9 cellular contexts compared by ENCODE assay signal in genomic region chr6:12014027-12014872, GRCh38. TPM values are rescaled to one million over a fixed set of nuclear protein-coding genes. Genes with fewer than 3 reads are reported as not detected.
A peak's percentile ranks its signal among the peaks of the same experiment; 100 is the strongest.
DNase-seq lines count a peak whose midpoint lies in the region; ATAC-seq, FAIRE-seq and TF ChIP-seq lines count a peak whose summit lies in the region.
"Had no signal": no experiment of that assay in that cellular context is flagged by ENCODE, and none has a peak within 500 bp of the region (broad histone marks: within the 10 kb centered on the region; RNA-seq: fewer than 3 reads in every experiment).

No MANE protein-coding gene starts in this region.

- no peak for FAIRE-seq in H1 (lab: Jason Lieb, UNC)
- FAIRE-seq in small intestine (lab: Jason Lieb, UNC) = no peak

- H3K9ac ChIP-seq in OCI-LY3 (ENCODE audit: low read length) (no peak overlapping the region), H1 (replicated peaks in 1 of 4; ENCODE audit: extremely low read depth in 1 of 4, low read depth in 3 of 4, low read length in 3 of 4) (no peak overlapping the region)

- H3K79me2 ChIP-seq in OCI-LY3 (ENCODE audit: low read length) = peaks cover 42% of the 10 kb centered on the region
- H3K79me2 ChIP-seq in H1 (ENCODE audit: control insufficient read depth in 1 of 2, insufficient read depth in 2 of 2, low read length in 2 of 2) = peaks cover 19 to 59% of the 10 kb centered on the region in 2 experiments

- no peak overlapping the region for H2AK5ac ChIP-seq in H1 (ENCODE audit: low read depth, low read length)

- H4K20me1 ChIP-seq in OCI-LY3 (ENCODE audit: insufficient read depth, low read length) = peaks cover 9% of the 10 kb centered on the region; the same call in 1 of the 2 replicates
- H4K20me1 ChIP-seq in H1 (replicated peaks in 1 of 2; ENCODE audit: control insufficient read depth in 1 of 2, insufficient read depth in 2 of 2, low read length in 2 of 2) = no peaks in the 10 kb centered on the region

- H2BK12ac ChIP-seq in H1 (ENCODE audit: low read depth, low read length) = no peak overlapping the region

- no peak for TF ChIP-seq EP300 in H1 (IDR thresholded peaks at IDR 0.05; ENCODE audit: borderline replicate concordance in 1 of 2, low read depth in 2 of 2, low read length in 2 of 2)

- H3K23ac ChIP-seq in H1 (ENCODE audit: insufficient read length) = no peak overlapping the region

- no peaks in the 10 kb centered on the region for H3K9me3 ChIP-seq in OCI-LY3 (ENCODE audit: insufficient read depth, low read length)
- H3K9me3 ChIP-seq in H1 (ENCODE audit: insufficient read depth in 2 of 2, low read depth in 1 of 2, low read length in 1 of 2) = peaks cover 0 to 6% of the 10 kb centered on the region in 2 experiments; a peak in 3 of 4 replicates
- peaks cover 3% of the 10 kb centered on the region for H3K9me3 ChIP-seq in neuron (ENCODE audit: low read length)
- no peaks in the 10 kb centered on the region for H3K9me3 ChIP-seq in small intestine (ENCODE audit: control insufficient read depth, low read depth)

- CTCF ChIA-PET in H1 (lab: Charles Lee; ENCODE audit: partially characterized antibody) = interaction anchor here (1.0 to 1.7 kb wide), 5 partner anchors 10 to 380 kb away, joined by 3 to 4 read pairs (median 3); no protein-coding TSS in a partner anchor

- H3K4me2 ChIP-seq in OCI-LY3 (ENCODE audit: low read length) = peak overlapping the region; percentile 98; the same call in 1 of the 2 replicates
- H3K4me2 ChIP-seq in H1 (ENCODE audit: insufficient read depth in 1 of 2, low read depth in 2 of 2, low read length in 2 of 2) = peak overlapping the region; percentile 88 to 95; a peak in 3 of 4 replicates

- H2BK15ac ChIP-seq in H1 (ENCODE audit: low read length) = no peak overlapping the region

- no peak overlapping the region for H4K5ac ChIP-seq in H1 (ENCODE audit: insufficient read length, low read depth, low read length)

- peaks cover 6% of the 10 kb centered on the region for H3K23me2 ChIP-seq in H1 (ENCODE audit: low read depth, low read length)

- TF ChIP-seq RAD21 in H1 (IDR thresholded peaks at IDR 0.05 in 1 of 2, conservative IDR thresholded peaks at IDR 0.05 in 1 of 2; ENCODE audit: low read depth in 2 of 2, low read length in 2 of 2) = no peak

- H3K4me1 ChIP-seq in OCI-LY3 (ENCODE audit: low read length) (peaks cover 19% of the 10 kb centered on the region), H1 (replicated peaks in 1 of 4; ENCODE audit: control insufficient read depth in 3 of 4, insufficient read depth in 4 of 4, low read length in 3 of 4) (peaks cover 2 to 11% (median 5%) of the 10 kb centered on the region in 4 experiments; a peak in 3 of 7 replicates), neuron (ENCODE audit: insufficient read depth, low read length) (peaks cover 16% of the 10 kb centered on the region), small intestine (ENCODE audit: control insufficient read depth in 2 of 2, insufficient read depth in 1 of 2, low read depth in 1 of 2, low read length in 1 of 2) (no peaks in the 10 kb centered on the region)

- peak; percentile 31 for DNase-seq in GM03348 (ENCODE audit: low spot score)
- DNase-seq in H1 (ENCODE audit: low read depth in 1 of 2, low spot score in 2 of 2) = no peak
- no peak for DNase-seq in GM13976 (ENCODE audit: low spot score)
- no peak for DNase-seq in small intestine
- DNase-seq in anterior cingulate cortex (lab: John Stamatoyannopoulos, UW) = no peak
- DNase-seq: stimulated activated CD4-positive, alpha-beta T cell treated with anti-CD3 and anti-CD28 coated beads, Interleukin-4, amount 100 ng/mL, for 4 hours had no signal

- H2AFZ ChIP-seq in OCI-LY3 (ENCODE audit: low read depth, low read length) (no peak overlapping the region), H1 (ENCODE audit: low read length) (no peak overlapping the region), neuron (ENCODE audit: low read depth, low read length) (no peak overlapping the region)

- ATAC-seq in HG02852 (IDR thresholded peaks at IDR 0.05; ENCODE audit: unreplicated experiment) = no peak

- no peak overlapping the region for H3K14ac ChIP-seq in H1 (ENCODE audit: insufficient read length)

- H3K4me3 ChIP-seq in OCI-LY3 (ENCODE audit: low read length) = peak overlapping the region; percentile 96; the same call in 1 of the 2 replicates
- H3K4me3 ChIP-seq in H1 (ENCODE audit: extremely low read depth in 1 of 4, insufficient read depth in 2 of 4, low read depth in 3 of 4, low read length in 4 of 4) = peak overlapping the region in 1 of 4 experiments; percentile 79; a peak in 2 of 8 replicates
- peak overlapping the region; percentile 69 for H3K4me3 ChIP-seq in neuron (ENCODE audit: low read length)
- no peak overlapping the region for H3K4me3 ChIP-seq in small intestine (ENCODE audit: low read depth in 1 of 2, low read length in 2 of 2)

- H2BK5ac ChIP-seq in H1 (ENCODE audit: low read depth, low read length) = no peak overlapping the region

- H3K36me3 ChIP-seq in OCI-LY3 (replicated peaks; ENCODE audit: low read depth, low read length) (peaks cover 33% of the 10 kb centered on the region), H1 (ENCODE audit: control insufficient read depth in 2 of 4, insufficient read depth in 4 of 4, low read length in 3 of 4) (peaks cover 5 to 28% (median 18%) of the 10 kb centered on the region in 4 experiments; a peak in 7 of 8 replicates), neuron (ENCODE audit: insufficient read depth, low read length) (peaks cover 17% of the 10 kb centered on the region), small intestine (ENCODE audit: control insufficient read depth in 2 of 2, insufficient read depth in 2 of 2, low read length in 2 of 2) (peaks cover 0 to 9% of the 10 kb centered on the region in 2 donors)

- no peak overlapping the region for H3K18ac ChIP-seq in H1 (ENCODE audit: extremely low read depth, low read length)

- H2BK20ac ChIP-seq in H1 (ENCODE audit: low read length) = no peak overlapping the region

- no peak for TF ChIP-seq CTCF in OCI-LY3 (IDR thresholded peaks at IDR 0.05; ENCODE audit: low read depth, low read length)
- TF ChIP-seq CTCF in H1 (IDR thresholded peaks at IDR 0.05; ENCODE audit: control extremely low read depth in 1 of 3, insufficient read depth in 1 of 3, low read depth in 1 of 3, low read length in 3 of 3) = no peak
- TF ChIP-seq CTCF in GM13976 (IDR thresholded peaks at IDR 0.05; ENCODE audit: borderline replicate concordance, control extremely low read depth, extremely low read depth, insufficient read depth, missing control alignments) = no peak

- no peak for TF ChIP-seq POLR2A in H1 (IDR thresholded peaks at IDR 0.05; ENCODE audit: control extremely low read depth in 1 of 2, low read depth in 2 of 2, low read length in 2 of 2)

- in situ Hi-C loops in GM13976 (cut with MboI; ENCODE audit: low sequenced_read_pairs, unreplicated experiment) = loop anchor here (10.0 to 25.0 kb wide), 2 partner anchors 51 to 302 kb away; no protein-coding TSS in a partner anchor

- no peak overlapping the region for H3K56ac ChIP-seq in H1 (replicated peaks; ENCODE audit: insufficient read length, low read depth, low read length)

- no peak overlapping the region for H4K8ac ChIP-seq in H1 (ENCODE audit: extremely low read depth, insufficient read depth, low read length)

- no peaks in the 10 kb centered on the region for H3K27me3 ChIP-seq in OCI-LY3 (ENCODE audit: low read depth, low read length)
- no peaks in the 10 kb centered on the region for H3K27me3 ChIP-seq in H1 (replicated peaks in 1 of 4; ENCODE audit: control insufficient read depth in 3 of 4, extremely low read depth in 1 of 4, insufficient read depth in 3 of 4, low read length in 3 of 4)
- no peaks in the 10 kb centered on the region for H3K27me3 ChIP-seq in neuron (ENCODE audit: insufficient read depth, low read length)
- H3K27me3 ChIP-seq in small intestine (ENCODE audit: control insufficient read depth in 2 of 2, insufficient read depth in 2 of 2, low read length in 2 of 2) = no peaks in the 10 kb centered on the region

- H3K27ac ChIP-seq in OCI-LY3 (ENCODE audit: low read length) (no peak overlapping the region), H1 (ENCODE audit: low read depth, low read length) (no peak overlapping the region), small intestine (ENCODE audit: low read depth in 1 of 2, low read length in 1 of 2) (no peak overlapping the region)

- no peak overlapping the region for H4K91ac ChIP-seq in H1 (replicated peaks; ENCODE audit: insufficient read length, low read length)

- WGBS in H1 (ENCODE audit: extremely low coverage in 1 of 2, insufficient coverage in 1 of 2, insufficient read length in 1 of 2, insufficient replicate concordance in 2 of 2, low coverage in 1 of 2, low lambda C conversion rate in 2 of 2, missing lambda C conversion rate in 1 of 2), 2 experiments = 80% methylated on average over 8 of the region's 8 CpGs; no CpG with 5 or more reads in 1 of the 2 experiments
- 75 to 83% (median 77%) methylated on average over 8 of the region's 8 CpGs for WGBS in small intestine, 3 donors

- no peak overlapping the region for H3K4ac ChIP-seq in H1 (replicated peaks; ENCODE audit: insufficient read length, low read depth, low read length)

- no peak overlapping the region for H2BK120ac ChIP-seq in H1 (replicated peaks; ENCODE audit: low read depth, low read length)

- peaks cover 5% of the 10 kb centered on the region for H3K79me1 ChIP-seq in H1 (ENCODE audit: low read depth, low read length)

- POLR2A ChIA-PET in H1 (lab: Charles Lee; ENCODE audit: partially characterized antibody) = interaction anchor here (1.2 kb wide), 1 partner anchor 14 kb away, joined by 3 read pairs; no protein-coding TSS in a partner anchor

TF ChIP-seq in H1, 55 proteins besides CTCF, POLR2A, EP300 and RAD21:
- TF ChIP-seq KDM4A (IDR thresholded peaks at IDR 0.05; ENCODE audit: low read depth, low read length, severe bottlenecking) (no peak), KDM1A (IDR thresholded peaks at IDR 0.05; ENCODE audit: borderline replicate concordance, low read length) (peak; percentile 68; the same call in 1 of the 2 replicates), HDAC2 (IDR thresholded peaks at IDR 0.05; ENCODE audit: borderline replicate concordance in 1 of 2, low read depth in 2 of 2, low read length in 2 of 2) (no peak)

RNA-seq across cellular contexts. Expression of gene HIVEP1, which starts 2.1 kb away (rescaled TPM):
- total RNA-seq in H1 (2021; fragmentation: NEBNext Ultra II Directional; extraction: Animal tissue kit (Norgen Biotek cat#: 25700)) = 22.6 and 26.3 TPM in 2 replicates
- polyA plus RNA-seq in H1 (2011; rRNA removed) (13.0 and 23.1 TPM in 2 replicates), small intestine (1 to 10 TPM; 4.9 to 6.5 (median 6.3) TPM)
- 14.5 TPM for polyA plus RNA-seq in H1 (2011; cell fraction: cytosol; rRNA removed)
- 40.9 TPM for polyA plus RNA-seq in H1 (2011; cell fraction: nucleus; rRNA removed)
- 14.2 to 16.0 TPM (median 15.4 TPM) in 4 replicates for polyA plus RNA-seq in H1 (2012, experiment 1 of 2)
- polyA plus RNA-seq in H1 (2012, experiment 2 of 2) = 1.2 TPM
- polyA plus RNA-seq in H1 (2013, experiment 1 of 2) = 11.6 TPM
- polyA plus RNA-seq in H1 (2013, experiment 2 of 2) = 9.0 TPM
- polyA minus RNA-seq in H1 (2011; rRNA and poly(A)+ RNA removed) = 55.0 and 77.3 TPM in 2 replicates
- polyA minus RNA-seq in H1 (2011; cell fraction: cytosol; rRNA and poly(A)+ RNA removed) = 21.3 TPM
- polyA minus RNA-seq in H1 (2011; cell fraction: nucleus; rRNA and poly(A)+ RNA removed) = 74.2 TPM

Comparison
In these comparisons a context has a peak if more than half of its experiments do, and no peak if none do; other contexts are left out.
1. H3K4me3 ChIP-seq: peak in OCI-LY3 (single experiment) and neuron (single experiment); none in small intestine (0 of 2).